1 cellular context compared by ENCODE assay signal in genomic region chr18:2846638-2847340, GRCh38.
TF ChIP-seq lines count a peak whose summit lies in the region.

Gene EMILIN2, plus strand, starts transcription at chr18:2847006. Its CDS starts 183 bp downstream, at chr18:2847189.

TF ChIP-seq in K562, 482 proteins besides CTCF, POLR2A, EP300 and RAD21 (continued from another document and continues in another):
- TF ChIP-seq E2F6 (IDR thresholded peaks at IDR 0.05; ENCODE audit: borderline replicate concordance in 1 of 2, extremely low read depth in 1 of 2, insufficient read depth in 1 of 2, insufficient read length in 1 of 2, low read depth in 1 of 2, low read length in 1 of 2, poor library complexity in 1 of 2, severe bottlenecking in 1 of 2) = peak in 1 of 2 experiments; percentile 82
- TF ChIP-seq TCF15 (CRISPR knock-in tag; IDR thresholded peaks at IDR 0.05) = no peak
- no peak for TF ChIP-seq ZNF717 (CRISPR knock-in tag; IDR thresholded peaks at IDR 0.05)
- TF ChIP-seq JUND (IDR thresholded peaks at IDR 0.05; ENCODE audit: borderline replicate concordance, low read depth, low read length) = peak; percentile 25; the same call in 1 of the 2 replicates
- no peak; the same call in 2 of the 3 replicates for TF ChIP-seq JUND (tag; IDR thresholded peaks at IDR 0.05; ENCODE audit: borderline replicate concordance, low read depth, low read length)
- no peak for TF ChIP-seq ZNF561 (CRISPR knock-in tag; conservative IDR thresholded peaks at IDR 0.05)
- no peak for TF ChIP-seq PTTG1 (tag; IDR thresholded peaks at IDR 0.05; ENCODE audit: low read depth)
- TF ChIP-seq ZFP1 (CRISPR knock-in tag; IDR thresholded peaks at IDR 0.05) = no peak
- TF ChIP-seq HDAC1 (IDR thresholded peaks at IDR 0.05) = 0 out of 4 replicates have a peak, but pooled peaks of 1 of the 2 experiments have one; percentile 22
- no peak for TF ChIP-seq RBM34 (IDR thresholded peaks at IDR 0.05; ENCODE audit: borderline replicate concordance, insufficient read depth, low read length)
- TF ChIP-seq HNRNPK (IDR thresholded peaks at IDR 0.05; ENCODE audit: low read depth, low read length, poor library complexity, severe bottlenecking) = no peak
- no peak for TF ChIP-seq ZNF23 (CRISPR knock-in tag; IDR thresholded peaks at IDR 0.05)
- no peak for TF ChIP-seq NCOA4 (IDR thresholded peaks at IDR 0.05; ENCODE audit: partially characterized antibody)
- no peak for TF ChIP-seq ZNF780A (CRISPR knock-in tag; IDR thresholded peaks at IDR 0.05)
- no peak for TF ChIP-seq ZNF277 (CRISPR knock-in tag; IDR thresholded peaks at IDR 0.05; ENCODE audit: borderline replicate concordance)
- TF ChIP-seq HMG20A (CRISPR knock-in tag; conservative IDR thresholded peaks at IDR 0.05) = no peak
- TF ChIP-seq, protein P1, sequence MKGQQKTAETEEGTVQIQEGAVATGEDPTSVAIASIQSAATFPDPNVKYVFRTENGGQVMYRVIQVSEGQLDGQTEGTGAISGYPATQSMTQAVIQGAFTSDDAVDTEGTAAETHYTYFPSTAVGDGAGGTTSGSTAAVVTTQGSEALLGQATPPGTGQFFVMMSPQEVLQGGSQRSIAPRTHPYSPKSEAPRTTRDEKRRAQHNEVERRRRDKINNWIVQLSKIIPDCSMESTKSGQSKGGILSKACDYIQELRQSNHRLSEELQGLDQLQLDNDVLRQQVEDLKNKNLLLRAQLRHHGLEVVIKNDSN (CRISPR knock-in tag; IDR thresholded peaks at IDR 0.05) = no peak
- no peak for TF ChIP-seq TEAD4 (IDR thresholded peaks at IDR 0.05; ENCODE audit: low read length)
- no peak for TF ChIP-seq TEAD4 (CRISPR knock-in tag; IDR thresholded peaks at IDR 0.05; ENCODE audit: borderline replicate concordance)
- no peak for TF ChIP-seq SAP30 (IDR thresholded peaks at IDR 0.05; ENCODE audit: borderline replicate concordance, insufficient read depth, low read depth, low read length, poor library complexity, severe bottlenecking)
- no peak for TF ChIP-seq ZNF707 (CRISPR knock-in tag; conservative IDR thresholded peaks at IDR 0.05)
- 0 out of 2 replicates have a peak, but pooled peaks have one; percentile 25 for TF ChIP-seq ZNF12 (CRISPR knock-in tag; IDR thresholded peaks at IDR 0.05)
- TF ChIP-seq CREB1 (IDR thresholded peaks at IDR 0.05) = no peak
- TF ChIP-seq CREB1 (CRISPR knock-in tag; IDR thresholded peaks at IDR 0.05) = peak; percentile 9; the same call in 1 of the 2 replicates
- TF ChIP-seq HDAC2 (IDR thresholded peaks at IDR 0.05) = 0 out of 2 replicates have a peak, but pooled peaks have one; percentile 43
- TF ChIP-seq IFI16 (CRISPR knock-in tag; IDR thresholded peaks at IDR 0.05) = no peak
- TF ChIP-seq, protein P2, sequence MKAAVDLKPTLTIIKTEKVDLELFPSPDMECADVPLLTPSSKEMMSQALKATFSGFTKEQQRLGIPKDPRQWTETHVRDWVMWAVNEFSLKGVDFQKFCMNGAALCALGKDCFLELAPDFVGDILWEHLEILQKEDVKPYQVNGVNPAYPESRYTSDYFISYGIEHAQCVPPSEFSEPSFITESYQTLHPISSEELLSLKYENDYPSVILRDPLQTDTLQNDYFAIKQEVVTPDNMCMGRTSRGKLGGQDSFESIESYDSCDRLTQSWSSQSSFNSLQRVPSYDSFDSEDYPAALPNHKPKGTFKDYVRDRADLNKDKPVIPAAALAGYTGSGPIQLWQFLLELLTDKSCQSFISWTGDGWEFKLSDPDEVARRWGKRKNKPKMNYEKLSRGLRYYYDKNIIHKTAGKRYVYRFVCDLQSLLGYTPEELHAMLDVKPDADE (conservative IDR thresholded peaks at IDR 0.05; ENCODE audit: control insufficient read depth, low read depth, low read length) = no peak
- TF ChIP-seq MEIS2 (IDR thresholded peaks at IDR 0.05; ENCODE audit: partially characterized antibody) = no peak
- no peak for TF ChIP-seq ZNF445 (CRISPR knock-in tag; IDR thresholded peaks at IDR 0.05; ENCODE audit: low read depth)
- TF ChIP-seq SRSF1 (IDR thresholded peaks at IDR 0.05; ENCODE audit: low read depth, low read length) = no peak
- TF ChIP-seq ZNF785 (CRISPR knock-in tag; IDR thresholded peaks at IDR 0.05) = no peak
- no peak for TF ChIP-seq BRD4 (IDR thresholded peaks at IDR 0.05)
- TF ChIP-seq TOE1 (IDR thresholded peaks at IDR 0.05; ENCODE audit: borderline replicate concordance) = no peak
- TF ChIP-seq TOE1 (CRISPR knock-in tag; IDR thresholded peaks at IDR 0.05; ENCODE audit: borderline replicate concordance, low read depth) = no peak
- TF ChIP-seq RNF2 (IDR thresholded peaks at IDR 0.05) = no peak
- no peak for TF ChIP-seq TAF7 (tag; IDR thresholded peaks at IDR 0.05)
- no peak for TF ChIP-seq LARP7 (IDR thresholded peaks at IDR 0.05)
- TF ChIP-seq, protein P3, sequence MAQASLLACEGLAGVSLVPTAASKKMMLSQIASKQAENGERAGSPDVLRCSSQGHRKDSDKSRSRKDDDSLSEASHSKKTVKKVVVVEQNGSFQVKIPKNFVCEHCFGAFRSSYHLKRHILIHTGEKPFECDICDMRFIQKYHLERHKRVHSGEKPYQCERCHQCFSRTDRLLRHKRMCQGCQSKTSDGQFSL (CRISPR knock-in tag; IDR thresholded peaks at IDR 0.05) = peak; percentile 48; the same call in 1 of the 2 replicates
- TF ChIP-seq, protein P3 (tag; IDR thresholded peaks at IDR 0.05) = no peak
- 0 out of 2 replicates have a peak, but pooled peaks have one; percentile 45 for TF ChIP-seq MTA3 (IDR thresholded peaks at IDR 0.05; ENCODE audit: borderline replicate concordance)
- TF ChIP-seq, protein P4, sequence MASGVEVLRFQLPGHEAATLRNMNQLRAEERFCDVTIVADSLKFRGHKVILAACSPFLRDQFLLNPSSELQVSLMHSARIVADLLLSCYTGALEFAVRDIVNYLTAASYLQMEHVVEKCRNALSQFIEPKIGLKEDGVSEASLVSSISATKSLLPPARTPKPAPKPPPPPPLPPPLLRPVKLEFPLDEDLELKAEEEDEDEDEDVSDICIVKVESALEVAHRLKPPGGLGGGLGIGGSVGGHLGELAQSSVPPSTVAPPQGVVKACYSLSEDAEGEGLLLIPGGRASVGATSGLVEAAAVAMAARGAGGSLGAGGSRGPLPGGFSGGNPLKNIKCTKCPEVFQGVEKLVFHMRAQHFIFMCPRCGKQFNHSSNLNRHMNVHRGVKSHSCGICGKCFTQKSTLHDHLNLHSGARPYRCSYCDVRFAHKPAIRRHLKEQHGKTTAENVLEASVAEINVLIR (CRISPR knock-in tag; IDR thresholded peaks at IDR 0.05) = no peak
- no peak for TF ChIP-seq ZC3H8 (IDR thresholded peaks at IDR 0.05)
- TF ChIP-seq PCBP2 (IDR thresholded peaks at IDR 0.05; ENCODE audit: low read depth, low read length, poor library complexity, severe bottlenecking) = no peak
- TF ChIP-seq SP1 (CRISPR knock-in tag; IDR thresholded peaks at IDR 0.05) = no peak
- no peak for TF ChIP-seq SMARCA5 (IDR thresholded peaks at IDR 0.05)
- TF ChIP-seq, protein P5, sequence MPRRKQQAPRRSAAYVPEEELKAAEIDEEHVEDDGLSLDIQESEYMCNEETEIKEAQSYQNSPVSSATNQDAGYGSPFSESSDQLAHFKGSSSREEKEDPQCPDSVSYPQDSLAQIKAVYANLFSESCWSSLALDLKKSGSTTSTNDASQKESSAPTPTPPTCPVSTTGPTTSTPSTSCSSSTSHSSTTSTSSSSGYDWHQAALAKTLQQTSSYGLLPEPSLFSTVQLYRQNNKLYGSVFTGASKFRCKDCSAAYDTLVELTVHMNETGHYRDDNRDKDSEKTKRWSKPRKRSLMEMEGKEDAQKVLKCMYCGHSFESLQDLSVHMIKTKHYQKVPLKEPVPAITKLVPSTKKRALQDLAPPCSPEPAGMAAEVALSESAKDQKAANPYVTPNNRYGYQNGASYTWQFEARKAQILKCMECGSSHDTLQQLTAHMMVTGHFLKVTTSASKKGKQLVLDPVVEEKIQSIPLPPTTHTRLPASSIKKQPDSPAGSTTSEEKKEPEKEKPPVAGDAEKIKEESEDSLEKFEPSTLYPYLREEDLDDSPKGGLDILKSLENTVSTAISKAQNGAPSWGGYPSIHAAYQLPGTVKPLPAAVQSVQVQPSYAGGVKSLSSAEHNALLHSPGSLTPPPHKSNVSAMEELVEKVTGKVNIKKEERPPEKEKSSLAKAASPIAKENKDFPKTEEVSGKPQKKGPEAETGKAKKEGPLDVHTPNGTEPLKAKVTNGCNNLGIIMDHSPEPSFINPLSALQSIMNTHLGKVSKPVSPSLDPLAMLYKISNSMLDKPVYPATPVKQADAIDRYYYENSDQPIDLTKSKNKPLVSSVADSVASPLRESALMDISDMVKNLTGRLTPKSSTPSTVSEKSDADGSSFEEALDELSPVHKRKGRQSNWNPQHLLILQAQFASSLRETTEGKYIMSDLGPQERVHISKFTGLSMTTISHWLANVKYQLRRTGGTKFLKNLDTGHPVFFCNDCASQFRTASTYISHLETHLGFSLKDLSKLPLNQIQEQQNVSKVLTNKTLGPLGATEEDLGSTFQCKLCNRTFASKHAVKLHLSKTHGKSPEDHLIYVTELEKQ (CRISPR knock-in tag; IDR thresholded peaks at IDR 0.05) = no peak
- no peak for TF ChIP-seq NONO (IDR thresholded peaks at IDR 0.05; ENCODE audit: low read depth in 2 of 2, low read length in 1 of 2)
- TF ChIP-seq, protein P6, sequence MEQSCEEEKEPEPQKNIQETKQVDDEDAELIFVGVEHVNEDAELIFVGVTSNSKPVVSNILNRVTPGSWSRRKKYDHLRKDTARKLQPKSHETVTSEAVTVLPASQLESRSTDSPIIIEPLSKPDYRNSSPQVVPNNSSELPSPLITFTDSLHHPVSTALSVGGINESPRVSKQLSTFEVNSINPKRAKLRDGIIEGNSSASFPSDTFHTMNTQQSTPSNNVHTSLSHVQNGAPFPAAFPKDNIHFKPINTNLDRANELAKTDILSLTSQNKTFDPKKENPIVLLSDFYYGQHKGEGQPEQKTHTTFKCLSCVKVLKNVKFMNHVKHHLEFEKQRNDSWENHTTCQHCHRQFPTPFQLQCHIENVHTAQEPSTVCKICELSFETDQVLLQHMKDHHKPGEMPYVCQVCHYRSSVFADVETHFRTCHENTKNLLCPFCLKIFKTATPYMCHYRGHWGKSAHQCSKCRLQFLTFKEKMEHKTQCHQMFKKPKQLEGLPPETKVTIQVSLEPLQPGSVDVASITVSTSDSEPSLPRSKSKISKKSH (CRISPR knock-in tag; IDR thresholded peaks at IDR 0.05) = no peak
- TF ChIP-seq MBD2 (IDR thresholded peaks at IDR 0.05; ENCODE audit: borderline replicate concordance, low read depth) = no peak
- no peak for TF ChIP-seq SIN3B (IDR thresholded peaks at IDR 0.05; ENCODE audit: low read depth)
- TF ChIP-seq HLTF (IDR thresholded peaks at IDR 0.05) = no peak
- no peak for TF ChIP-seq GABPB2 (CRISPR knock-in tag; conservative IDR thresholded peaks at IDR 0.05)
- TF ChIP-seq DIDO1 (tag; IDR thresholded peaks at IDR 0.05; ENCODE audit: low read depth) = no peak
- TF ChIP-seq SPI1 (IDR thresholded peaks at IDR 0.05; ENCODE audit: borderline replicate concordance, low read depth, low read length) = 0 out of 2 replicates have a peak, but pooled peaks have one; percentile 14
- 0 out of 4 replicates have a peak, but pooled peaks of 1 of the 2 experiments have one; percentile 69 for TF ChIP-seq UBTF (IDR thresholded peaks at IDR 0.05; ENCODE audit: borderline replicate concordance in 1 of 2, low read depth in 2 of 2, low read length in 2 of 2)
- TF ChIP-seq CXXC5 (CRISPR knock-in tag; IDR thresholded peaks at IDR 0.05) = peak; percentile 30; the same call in 1 of the 2 replicates
- TF ChIP-seq ZBTB2 (IDR thresholded peaks at IDR 0.05) = peak; percentile 51; the same call in 1 of the 2 replicates
- TF ChIP-seq ZNF140 (CRISPR knock-in tag; IDR thresholded peaks at IDR 0.05) = no peak
- no peak for TF ChIP-seq CSDE1 (IDR thresholded peaks at IDR 0.05)
